Comparison of ENCODE assay signal across 22 cellular contexts in genomic region chr15:52133510-52134220, GRCh38. TPM values are rescaled to one million over a fixed set of nuclear protein-coding genes. Genes with fewer than 3 reads are reported as not detected.
DNase-seq lines count a peak whose midpoint lies in the region; ATAC-seq, FAIRE-seq and TF ChIP-seq lines count a peak whose summit lies in the region.
"Had no signal": no experiment of that assay in that cellular context is flagged by ENCODE, and none has a peak within 500 bp of the region (broad histone marks: within the 10 kb centered on the region; RNA-seq: fewer than 3 reads in every experiment).

No MANE protein-coding gene starts in this region.

- TF ChIP-seq EP300 in HepG2 (IDR thresholded peaks at IDR 0.05; ENCODE audit: low read depth in 2 of 2, low read length in 2 of 2) (no peak), HepG2 (CRISPR knock-in tag; IDR thresholded peaks at IDR 0.05; ENCODE audit: borderline replicate concordance) (no peak)

- no peaks in the 10 kb centered on the region for H4K20me1 ChIP-seq in HepG2 (ENCODE audit: insufficient read depth, low read length)

- peak overlapping the region; percentile 79 for H3K27ac Mint-ChIP-seq in activated naive CD4-positive, alpha-beta T cell treated with anti-CD3 and anti-CD28 coated beads, Interleukin-2, amount 50 U/mL, for 24 hours
- H3K27ac Mint-ChIP-seq: CD8-positive, alpha-beta T cell had no signal

- no TSS peak for BruUV-seq in HepG2 (replicated peaks; lab: Mats Ljungman, UMichigan)

- no peaks in the 10 kb centered on the region for H3K9me3 Mint-ChIP-seq in activated naive CD4-positive, alpha-beta T cell treated with anti-CD3 and anti-CD28 coated beads, Interleukin-2, amount 50 U/mL, for 24 hours
- H3K9me3 Mint-ChIP-seq: CD8-positive, alpha-beta T cell had no signal

- 96% methylated on average over 5 of the region's 10 CpGs for WGBS in HepG2 (ENCODE audit: low lambda C conversion rate)

- H3K4me1 ChIP-seq in HepG2 (ENCODE audit: insufficient read depth, low read length), result peaks cover 57% of the 10 kb centered on the region

- no peaks in the 10 kb centered on the region for H3K79me2 ChIP-seq in HepG2 (ENCODE audit: insufficient read depth, low read length)

- H3K27me3 Mint-ChIP-seq in activated naive CD4-positive, alpha-beta T cell treated with anti-CD3 and anti-CD28 coated beads, Interleukin-2, amount 50 U/mL, for 24 hours, result no peaks in the 10 kb centered on the region

- TF ChIP-seq RAD21 in HepG2 (CRISPR knock-in tag; IDR thresholded peaks at IDR 0.05), result no peak

- H3K27ac ChIP-seq in HepG2 (ENCODE audit: extremely low read length, insufficient read depth, low read length), result peak overlapping the region; percentile 67
- H3K27ac ChIP-seq: BLaER1 had no signal

- H2AFZ ChIP-seq in HepG2 (ENCODE audit: low read length), result no peak overlapping the region

- H3K4me3 Mint-ChIP-seq in activated naive CD4-positive, alpha-beta T cell treated with anti-CD3 and anti-CD28 coated beads, Interleukin-2, amount 50 U/mL, for 24 hours, result no peak overlapping the region
- H3K4me3 Mint-ChIP-seq: CD8-positive, alpha-beta T cell had no signal

- no peak for DNase-seq in activated naive CD4-positive, alpha-beta T cell treated with anti-CD3 and anti-CD28 coated beads, Interleukin-2, amount 50 U/mL, for 16 hours
- DNase-seq in NB4 (ENCODE audit: low read depth), result peak; percentile 59
- no peak for DNase-seq in HepG2 (ENCODE audit: low spot score)
- DNase-seq in HuH-7 (ENCODE audit: low spot score), result no peak
- DNase-seq in activated T-cell treated with anti-CD3 and anti-CD28 coated beads, Interleukin-2, amount 50 U/mL, for 1 hour, result no peak
- DNase-seq: CD8-positive, alpha-beta T cell; DMS53; EL; GOT3; MG63; NCI-H1694 treated with DMSO at 0.1 percent for 48 hours; NCI-H510A; NCI-H774; PC-3; RPMI8226; SIG-M5 had no signal

- no peaks in the 10 kb centered on the region for H3K9me3 ChIP-seq in HepG2 (ENCODE audit: low read length)
- H3K9me3 ChIP-seq: BLaER1, MG63 had no signal

- in situ Hi-C loops in HepG2 (cut with HindIII; ENCODE audit: extremely low pct_ligation_motif_present, low pct_unique_long_range_greater_than_20kb), result no loop called here

- TF ChIP-seq POLR2A in NB4 (IDR thresholded peaks at IDR 0.05; ENCODE audit: extremely low read depth, insufficient read length) (no peak), HepG2 (IDR thresholded peaks at IDR 0.05; ENCODE audit: insufficient read depth in 1 of 2, low read depth in 2 of 2, low read length in 2 of 2) (no peak)

- H3K27me3 ChIP-seq in HepG2 (ENCODE audit: control insufficient read depth in 1 of 2, insufficient read depth in 2 of 2, low read length in 2 of 2), result no peaks in the 10 kb centered on the region
- H3K27me3 ChIP-seq: BLaER1, MG63 had no signal

- H3K36me3 ChIP-seq in HepG2 (replicated peaks in 1 of 2; ENCODE audit: control insufficient read depth in 1 of 2, insufficient read depth in 2 of 2, low read length in 2 of 2), result no peaks in the 10 kb centered on the region
- H3K36me3 ChIP-seq: MG63 had no signal

- no peak for FAIRE-seq in HepG2 (lab: Jason Lieb, UNC)
- FAIRE-seq: GM12878 had no signal

- POLR2A ChIA-PET in HepG2 (lab: Yijun Ruan, JAX), result interaction anchor here (0.6 to 1.8 kb wide), 11 partner anchors 16 to 163 kb away, joined by 3 to 9 read pairs (median 3); partner anchors contain the start of gene LEO1

- H3K4me3 ChIP-seq in NB4 (ENCODE audit: low read depth, low read length), result no peak overlapping the region
- no peak overlapping the region for H3K4me3 ChIP-seq in HepG2 (replicated peaks in 1 of 3; ENCODE audit: insufficient read depth in 1 of 3, low read depth in 2 of 3, low read length in 3 of 3)
- H3K4me3 ChIP-seq: BLaER1, GM12878, MG63 had no signal

- CTCF ChIA-PET in HepG2 (lab: Yijun Ruan, JAX; ENCODE audit: low intra/inter-chr PET ratio, low total read pairs), result no interaction called here

- TF ChIP-seq CTCF in NB4 (IDR thresholded peaks at IDR 0.05; ENCODE audit: low read depth, low read length) (no peak), HepG2 (CRISPR knock-in tag; IDR thresholded peaks at IDR 0.05) (no peak)

- H3K36me3 Mint-ChIP-seq in activated naive CD4-positive, alpha-beta T cell treated with anti-CD3 and anti-CD28 coated beads, Interleukin-2, amount 50 U/mL, for 24 hours, result peaks cover 9% of the 10 kb centered on the region

- peaks cover 19% of the 10 kb centered on the region for H3K4me1 Mint-ChIP-seq in activated naive CD4-positive, alpha-beta T cell treated with anti-CD3 and anti-CD28 coated beads, Interleukin-2, amount 50 U/mL, for 24 hours

- peak overlapping the region; percentile 36 for H3K9ac ChIP-seq in HepG2 (ENCODE audit: insufficient read depth, low read depth, low read length)
- H3K9ac ChIP-seq: BLaER1 had no signal

- peak overlapping the region; percentile 45 for H3K4me2 ChIP-seq in HepG2 (ENCODE audit: low read depth, low read length)

- no peak for ATAC-seq in HepG2
- ATAC-seq in HG02763 (IDR thresholded peaks at IDR 0.05; ENCODE audit: unreplicated experiment), result no peak
- ATAC-seq: CD8-positive, alpha-beta T cell; GM12878; PC-3; SK-N-SH treated with all-trans-retinoic acid at 6 μM for 48 hours had no signal

- intact Hi-C loops in HepG2 (cut with micrococcal nuclease; ENCODE audit: unreplicated experiment), result loop anchor here (1.0 to 10.0 kb wide), 3 partner anchors 17 to 349 kb away; no protein-coding TSS in a partner anchor

TF ChIP-seq in HepG2, 621 proteins besides CTCF, POLR2A, EP300 and RAD21 (continues in another document):
- 0 out of 2 replicates have a peak, but pooled peaks have one; percentile 13 for TF ChIP-seq ZSCAN21 (CRISPR knock-in tag; IDR thresholded peaks at IDR 0.05; ENCODE audit: borderline replicate concordance)
- TF ChIP-seq ELF3 (CRISPR knock-in tag; IDR thresholded peaks at IDR 0.05), result no peak
- peak; percentile 43 for TF ChIP-seq ZNF883 (CRISPR knock-in tag; IDR thresholded peaks at IDR 0.05; ENCODE audit: not compliant biosample characterization)
- no peak for TF ChIP-seq ZNF280B (CRISPR knock-in tag; IDR thresholded peaks at IDR 0.05; ENCODE audit: borderline replicate concordance)

RNA-seq across cellular contexts. Expression of gene BCL2L10, which starts 21.1 kb away (rescaled TPM):
- total RNA-seq in HepG2 (2016; rRNA removed; fragmentation: Illumina TruSeq; extraction: Trizol), result not detected in 2 replicates
- not detected in 2 replicates for total RNA-seq in HepG2 (2016; cell fraction: cytosol; rRNA removed; fragmentation: Illumina TruSeq; extraction: Trizol; ENCODE audit: low read depth)
- not detected in 2 replicates for total RNA-seq in HepG2 (2016; cell fraction: insoluble cytoplasmic fraction; rRNA removed; fragmentation: Illumina TruSeq; extraction: Trizol)
- not detected in 2 replicates for total RNA-seq in HepG2 (2016; cell fraction: membrane; rRNA removed; fragmentation: Illumina TruSeq; extraction: Trizol)
- not detected in 2 replicates for total RNA-seq in HepG2 (2016; cell fraction: nucleus; rRNA removed; fragmentation: Illumina TruSeq; extraction: Trizol)
- polyA plus RNA-seq in HepG2 (2011; rRNA removed), result not detected in 2 replicates
- not detected in 2 replicates for polyA plus RNA-seq in HepG2 (2011; cell fraction: cytosol; rRNA removed)
- polyA plus RNA-seq in HepG2 (2011; cell fraction: nucleus; rRNA removed), result not detected in 2 replicates
- polyA plus RNA-seq in HepG2 (2012), result not detected in 2 replicates
- not detected in 2 replicates for polyA plus RNA-seq in HepG2 (2016; cell fraction: cytosol; fragmentation: Illumina TruSeq; extraction: Trizol; ENCODE audit: low read depth)
- not detected in 2 replicates for polyA plus RNA-seq in HepG2 (2016; cell fraction: insoluble cytoplasmic fraction; fragmentation: Illumina TruSeq; extraction: Trizol; ENCODE audit: low read depth)
- polyA plus RNA-seq in HepG2 (2016; cell fraction: membrane; fragmentation: Illumina TruSeq; extraction: Trizol; ENCODE audit: low read depth), result not detected in 2 replicates
- not detected in 2 replicates for polyA plus RNA-seq in HepG2 (2016; cell fraction: nucleus; fragmentation: Illumina TruSeq; extraction: Trizol; ENCODE audit: insufficient read depth, low read depth)
- not detected in 2 replicates for polyA minus RNA-seq in HepG2 (2011; rRNA and poly(A)+ RNA removed; ENCODE audit: low replicate concordance)
- polyA minus RNA-seq in HepG2 (2011; cell fraction: cytosol; rRNA and poly(A)+ RNA removed), result not detected in 2 replicates
- polyA minus RNA-seq in HepG2 (2011; cell fraction: nucleus; rRNA and poly(A)+ RNA removed), result 0.62 TPM in 1 of 2 replicates, not detected in the other
- total RNA-seq: A673, PC-3 had no signal

RNA-seq across cellular contexts. Expression of gene GNB5, which starts 57.5 kb away (rescaled TPM):
- total RNA-seq in HepG2 (2016; rRNA removed; fragmentation: Illumina TruSeq; extraction: Trizol), result 13.7 and 17.1 TPM in 2 replicates
- total RNA-seq in HepG2 (2016; cell fraction: cytosol; rRNA removed; fragmentation: Illumina TruSeq; extraction: Trizol; ENCODE audit: low read depth), result 5.4 and 6.6 TPM in 2 replicates
- 12.6 and 16.2 TPM in 2 replicates for total RNA-seq in HepG2 (2016; cell fraction: insoluble cytoplasmic fraction; rRNA removed; fragmentation: Illumina TruSeq; extraction: Trizol)
- 13.3 and 14.1 TPM in 2 replicates for total RNA-seq in HepG2 (2016; cell fraction: membrane; rRNA removed; fragmentation: Illumina TruSeq; extraction: Trizol)
- 7.2 and 7.4 TPM in 2 replicates for total RNA-seq in HepG2 (2016; cell fraction: nucleus; rRNA removed; fragmentation: Illumina TruSeq; extraction: Trizol)
- polyA plus RNA-seq in HepG2 (2011; rRNA removed), result 14.4 and 19.7 TPM in 2 replicates
- 17.2 and 23.8 TPM in 2 replicates for polyA plus RNA-seq in HepG2 (2011; cell fraction: cytosol; rRNA removed)
- polyA plus RNA-seq in HepG2 (2011; cell fraction: nucleus; rRNA removed), result 14.8 and 18.3 TPM in 2 replicates
- 21.2 and 28.3 TPM in 2 replicates for polyA plus RNA-seq in HepG2 (2012)
- 5.0 and 5.9 TPM in 2 replicates for polyA plus RNA-seq in HepG2 (2016; cell fraction: cytosol; fragmentation: Illumina TruSeq; extraction: Trizol; ENCODE audit: low read depth)
- polyA plus RNA-seq in HepG2 (2016; cell fraction: insoluble cytoplasmic fraction; fragmentation: Illumina TruSeq; extraction: Trizol; ENCODE audit: low read depth), result 15.6 and 16.3 TPM in 2 replicates
- polyA plus RNA-seq in HepG2 (2016; cell fraction: membrane; fragmentation: Illumina TruSeq; extraction: Trizol; ENCODE audit: low read depth), result 9.1 and 9.7 TPM in 2 replicates
- 9.1 and 9.3 TPM in 2 replicates for polyA plus RNA-seq in HepG2 (2016; cell fraction: nucleus; fragmentation: Illumina TruSeq; extraction: Trizol; ENCODE audit: insufficient read depth, low read depth)
- polyA minus RNA-seq in HepG2 (2011; rRNA and poly(A)+ RNA removed; ENCODE audit: low replicate concordance), result 18.1 and 41.8 TPM in 2 replicates
- 13.5 and 18.1 TPM in 2 replicates for polyA minus RNA-seq in HepG2 (2011; cell fraction: cytosol; rRNA and poly(A)+ RNA removed)
- 22.7 and 26.6 TPM in 2 replicates for polyA minus RNA-seq in HepG2 (2011; cell fraction: nucleus; rRNA and poly(A)+ RNA removed)
